Comparison of ENCODE assay signal across 22 cellular contexts in the genomic region with DNA sequence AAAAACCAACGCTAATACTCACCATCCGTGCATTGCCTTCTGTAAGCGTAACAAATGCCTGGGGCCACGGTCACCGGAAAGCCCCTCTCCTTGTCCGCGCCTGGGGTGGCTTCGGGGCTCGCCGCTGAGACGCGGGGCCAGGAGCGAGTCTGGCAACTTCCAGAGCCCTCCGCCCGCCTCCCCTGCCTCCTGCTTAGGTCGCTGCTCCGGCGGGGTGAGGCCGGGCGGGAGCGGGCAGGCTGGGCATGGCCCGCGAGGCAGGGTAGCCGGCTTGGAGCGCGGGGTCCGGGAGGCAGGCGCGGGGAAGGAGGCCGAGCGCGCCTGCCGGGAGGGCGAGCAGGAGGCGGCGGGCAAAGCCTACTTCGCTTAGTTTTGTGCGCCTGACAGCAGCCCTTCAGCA. TPM values are rescaled to one million over a fixed set of nuclear protein-coding genes. Genes with fewer than 3 reads are reported as not detected.
DNase-seq lines count a peak whose midpoint lies in the region; ATAC-seq and TF ChIP-seq lines count a peak whose summit lies in the region.
"Had no signal": no experiment of that assay in that cellular context is flagged by ENCODE, and none has a peak within 500 bp of the region (broad histone marks: within the 10 kb centered on the region; RNA-seq: fewer than 3 reads in every experiment).

No MANE protein-coding gene starts in this region.

- H3K27ac Mint-ChIP-seq in H9 = no peak overlapping the region
- H3K27ac Mint-ChIP-seq in activated CD4-positive, alpha-beta T cell treated with anti-CD3 and anti-CD28 coated beads, Interleukin-2, amount 10 ng/mL, durations not matched to agents 24 days and 14 days = no peak overlapping the region
- H3K27ac Mint-ChIP-seq: activated naive CD4-positive, alpha-beta T cell treated with anti-CD3 and anti-CD28 coated beads, Interleukin-2, amount 50 U/mL, for 24 hours; memory B cell; naive B cell had no signal

- no peaks in the 10 kb centered on the region; the same call in 1 of the 2 replicates for H3K27me3 Mint-ChIP-seq in H9 (ENCODE audit: low read depth)
- H3K27me3 Mint-ChIP-seq in activated CD4-positive, alpha-beta T cell treated with anti-CD3 and anti-CD28 coated beads, Interleukin-2, amount 10 ng/mL, durations not matched to agents 24 days and 14 days = no peaks in the 10 kb centered on the region
- H3K27me3 Mint-ChIP-seq: activated naive CD4-positive, alpha-beta T cell treated with anti-CD3 and anti-CD28 coated beads, Interleukin-2, amount 50 U/mL, for 24 hours; central memory CD8-positive, alpha-beta T cell had no signal

- H3K9ac ChIP-seq in H9 (ENCODE audit: extremely low read depth, insufficient read length, low read length) (no peak overlapping the region), iPS-15b (ENCODE audit: low read depth, low read length) (no peak overlapping the region)

- no peaks in the 10 kb centered on the region for H4K20me1 ChIP-seq in H9 (ENCODE audit: control insufficient read depth, insufficient read depth, insufficient read length)
- no peaks in the 10 kb centered on the region for H4K20me1 ChIP-seq in osteoblast (ENCODE audit: insufficient read depth, low read length)

- H3K36me3 Mint-ChIP-seq in H9 (ENCODE audit: insufficient read depth in 1 of 3, low read depth in 3 of 3) = peaks cover 2 to 10% (median 7%) of the 10 kb centered on the region in 3 experiments; a peak in 4 of 7 replicates
- H3K36me3 Mint-ChIP-seq in activated CD4-positive, alpha-beta T cell treated with anti-CD3 and anti-CD28 coated beads, Interleukin-2, amount 10 ng/mL, durations not matched to agents 24 days and 14 days (ENCODE audit: low read depth) = peaks cover 2% of the 10 kb centered on the region
- H3K36me3 Mint-ChIP-seq: activated naive CD4-positive, alpha-beta T cell treated with anti-CD3 and anti-CD28 coated beads, Interleukin-2, amount 50 U/mL, for 24 hours had no signal

- WGBS in H9 (ENCODE audit: extremely low coverage, insufficient read length, low lambda C conversion rate) = no CpG with 5 or more reads among the region's 38 CpGs

- ATAC-seq in GM21737 (IDR thresholded peaks at IDR 0.05; ENCODE audit: unreplicated experiment) = no peak
- ATAC-seq: left cardiac atrium had no signal

- no peak overlapping the region for H2AK5ac ChIP-seq in H9 (ENCODE audit: insufficient read length, low read length)

- no peak overlapping the region for H3K4ac ChIP-seq in H9 (ENCODE audit: low read depth, low read length)

- peaks cover 6% of the 10 kb centered on the region for H3K9me3 ChIP-seq in H9 (ENCODE audit: control insufficient read depth, low read depth, low read length)
- no peaks in the 10 kb centered on the region for H3K9me3 ChIP-seq in iPS-15b (ENCODE audit: control insufficient read depth, insufficient read depth, low read length)
- H3K9me3 ChIP-seq in osteoblast (ENCODE audit: low read depth, low read length) = no peaks in the 10 kb centered on the region
- H3K9me3 ChIP-seq in WERI-Rb-1 (ENCODE audit: severe bottlenecking) = peaks cover 8% of the 10 kb centered on the region

- H3K27me3 ChIP-seq in H9 (ENCODE audit: insufficient read depth, low read length) = no peaks in the 10 kb centered on the region
- no peaks in the 10 kb centered on the region for H3K27me3 ChIP-seq in iPS-15b (ENCODE audit: control insufficient read depth, insufficient read depth, low read length)
- no peaks in the 10 kb centered on the region for H3K27me3 ChIP-seq in osteoblast (ENCODE audit: insufficient read depth, low read length)
- no peaks in the 10 kb centered on the region for H3K27me3 ChIP-seq in WERI-Rb-1 (ENCODE audit: insufficient read depth, low read depth, severe bottlenecking)
- H3K27me3 ChIP-seq: suprapubic skin had no signal

- H3K4me2 ChIP-seq in H9 (ENCODE audit: insufficient read depth, insufficient read length, low read length) = peak overlapping the region; percentile 35
- H3K4me2 ChIP-seq in osteoblast (ENCODE audit: insufficient read depth, low read length) = no peak overlapping the region

- H3K18ac ChIP-seq in H9 (ENCODE audit: insufficient read length, low read depth, low read length) = peak overlapping the region; percentile 51

- H4K91ac ChIP-seq in H9 (ENCODE audit: insufficient read length, low read depth, low read length) = no peak overlapping the region

- no peak overlapping the region for H3T11ph ChIP-seq in H9 (ENCODE audit: low read length)

- no peak overlapping the region for H4K5ac ChIP-seq in H9 (ENCODE audit: insufficient read length, low read depth, low read length)

- H3K4me3 ChIP-seq in coronary artery (peak overlapping the region; percentile 34), iPS-15b (ENCODE audit: low read depth, low read length) (peak overlapping the region; percentile 37), osteoblast (ENCODE audit: insufficient read depth, low read length) (no peak overlapping the region), WERI-Rb-1 (ENCODE audit: low read depth, low read length) (no peak overlapping the region)
- H3K4me3 ChIP-seq: HAP-1, suprapubic skin had no signal

- no peak overlapping the region for H2BK120ac ChIP-seq in H9 (ENCODE audit: low read depth, low read length, poor library complexity, severe bottlenecking)

- no peak overlapping the region for H3K56ac ChIP-seq in H9 (ENCODE audit: insufficient read length, low read depth, low read length)

- no peak overlapping the region for H3K27ac ChIP-seq in H9 (ENCODE audit: insufficient read length, low read depth, low read length)
- no peak overlapping the region for H3K27ac ChIP-seq in coronary artery
- H3K27ac ChIP-seq in osteoblast (ENCODE audit: low read depth, low read length) = no peak overlapping the region
- H3K27ac ChIP-seq in WERI-Rb-1 = no peak overlapping the region
- H3K27ac ChIP-seq: C4-2B, suprapubic skin had no signal

- no peak overlapping the region for H2BK12ac ChIP-seq in H9 (ENCODE audit: insufficient read length, low read depth, low read length)

- H2BK15ac ChIP-seq in H9 (ENCODE audit: low read depth, low read length) = no peak overlapping the region

- H3K23ac ChIP-seq in H9 (ENCODE audit: insufficient read length, low read depth, low read length) = no peak overlapping the region

- peaks cover 9 to 10% of the 10 kb centered on the region in 2 experiments for H3K4me1 Mint-ChIP-seq in H9
- no peaks in the 10 kb centered on the region for H3K4me1 Mint-ChIP-seq in activated CD4-positive, alpha-beta T cell treated with anti-CD3 and anti-CD28 coated beads, Interleukin-2, amount 10 ng/mL, durations not matched to agents 24 days and 14 days
- H3K4me1 Mint-ChIP-seq: central memory CD8-positive, alpha-beta T cell had no signal

- H3K79me2 ChIP-seq in H9 (ENCODE audit: insufficient read depth, low read length) = 0 out of 2 replicates have a peak, but pooled peaks cover 2% of the 10 kb centered on the region
- H3K79me2 ChIP-seq in osteoblast (ENCODE audit: insufficient read depth, low read length) = no peaks in the 10 kb centered on the region

- no peak overlapping the region for H2BK20ac ChIP-seq in H9 (ENCODE audit: low read depth, low read length, poor library complexity, severe bottlenecking)

- no peak overlapping the region for H2BK5ac ChIP-seq in H9 (ENCODE audit: insufficient read length, low read length)

- H3K4me1 ChIP-seq in H9 (ENCODE audit: insufficient read depth, low read length) = peaks cover 2% of the 10 kb centered on the region; the same call in 1 of the 2 replicates
- no peaks in the 10 kb centered on the region for H3K4me1 ChIP-seq in iPS-15b (ENCODE audit: control insufficient read depth, insufficient read depth, low read length)
- no peaks in the 10 kb centered on the region for H3K4me1 ChIP-seq in osteoblast (ENCODE audit: insufficient read depth, low read length)
- H3K4me1 ChIP-seq: HAP-1, suprapubic skin had no signal

- H3K79me1 ChIP-seq in H9 (ENCODE audit: insufficient read depth, low read depth, low read length, poor library complexity, severe bottlenecking) = no peaks in the 10 kb centered on the region

- TF ChIP-seq CTCF in H9 (conservative IDR thresholded peaks at IDR 0.05) = no peak
- TF ChIP-seq CTCF in coronary artery (IDR thresholded peaks at IDR 0.05) = no peak
- no peak for TF ChIP-seq CTCF in osteoblast (IDR thresholded peaks at IDR 0.05; ENCODE audit: extremely low read depth, low read depth, low read length)
- no peak for TF ChIP-seq CTCF in WERI-Rb-1 (IDR thresholded peaks at IDR 0.05; ENCODE audit: low read depth, low read length)

- peaks cover 18% of the 10 kb centered on the region in 2 experiments for H3K9me3 Mint-ChIP-seq in H9
- H3K9me3 Mint-ChIP-seq in activated CD4-positive, alpha-beta T cell treated with anti-CD3 and anti-CD28 coated beads, Interleukin-2, amount 10 ng/mL, durations not matched to agents 24 days and 14 days = no peaks in the 10 kb centered on the region
- H3K9me3 Mint-ChIP-seq: activated naive CD4-positive, alpha-beta T cell treated with anti-CD3 and anti-CD28 coated beads, Interleukin-2, amount 50 U/mL, for 24 hours had no signal

- no peak overlapping the region for H3K4me3 Mint-ChIP-seq in H9
- H3K4me3 Mint-ChIP-seq in activated CD4-positive, alpha-beta T cell treated with anti-CD3 and anti-CD28 coated beads, Interleukin-2, amount 10 ng/mL, durations not matched to agents 24 days and 14 days = no peak overlapping the region
- H3K4me3 Mint-ChIP-seq: activated naive CD4-positive, alpha-beta T cell treated with anti-CD3 and anti-CD28 coated beads, Interleukin-2, amount 50 U/mL, for 24 hours; central memory CD8-positive, alpha-beta T cell; memory B cell; naive B cell had no signal

- H3K14ac ChIP-seq in H9 (ENCODE audit: insufficient read depth, low read length) = peak overlapping the region; percentile 68; the same call in 1 of the 2 replicates

- no peaks in the 10 kb centered on the region for H3K23me2 ChIP-seq in H9 (ENCODE audit: insufficient read length, low read depth, low read length, poor library complexity, severe bottlenecking)

- H3K36me3 ChIP-seq in iPS-15b (ENCODE audit: control insufficient read depth, insufficient read depth, low read length) (no peaks in the 10 kb centered on the region), osteoblast (ENCODE audit: insufficient read depth, low read length) (no peaks in the 10 kb centered on the region), WERI-Rb-1 (no peaks in the 10 kb centered on the region)
- H3K36me3 ChIP-seq: HAP-1, suprapubic skin had no signal

- DNase-seq in H9 (peak; percentile 52), coronary artery (ENCODE audit: low spot score) (no peak), osteoblast (ENCODE audit: insufficient read length, low spot score, missing footprints) (no peak), WERI-Rb-1 (no peak)
- no peak for DNase-seq in activated CD4-positive, alpha-beta T cell treated with anti-CD3 and anti-CD28 coated beads, Interleukin-2, amount 10 ng/mL, durations not matched to agents 24 days and 14 days
- DNase-seq: activated CD4-positive, alpha-beta T cell treated with anti-CD3 and anti-CD28 coated beads, Interleukin-2, amount 50 U/mL, for 1 hour; DND-41; foreskin melanocyte; Karpas-422; left cardiac atrium; naive B cell; NCI-H187 treated with DMSO at 0.1 percent for 48 hours; NCI-H226; RPMI8226 had no signal

- H2AFZ ChIP-seq in H9 (ENCODE audit: low read length) = no peak overlapping the region
- H2AFZ ChIP-seq in osteoblast (ENCODE audit: low read length) = peak overlapping the region; percentile 47

- intact Hi-C loops in activated CD4-positive, alpha-beta T cell treated with anti-CD3 and anti-CD28 coated beads, Interleukin-2, amount 10 ng/mL, durations not matched to agents 24 days and 14 days (cut with micrococcal nuclease) = no loop called here

- no peak overlapping the region for H4K8ac ChIP-seq in H9 (replicated peaks; ENCODE audit: insufficient read length, low read depth, low read length)

RNA-seq across cellular contexts. Expression of a gene that starts 13.0 kb away (rescaled TPM):
- total RNA-seq in H9 (2021) = 34.2 and 35.4 TPM in 2 replicates
- total RNA-seq in osteoblast = 24.6 and 30.9 TPM in 2 replicates
- 21.2 and 21.7 TPM in 2 replicates for total RNA-seq in activated CD4-positive, alpha-beta T cell treated with anti-CD3 and anti-CD28 coated beads, Interleukin-2, amount 10 ng/mL, durations not matched to agents 24 days and 14 days

Comparison
In these comparisons a context has a peak if more than half of its experiments do, and no peak if none do; other contexts are left out.
1. H3K4me3 ChIP-seq: peak in coronary artery (single experiment) and iPS-15b (single experiment); none in osteoblast (single experiment) and WERI-Rb-1 (single experiment).